Comparison of ENCODE assay signal across 27 cellular contexts in genomic region chr22:47888807-47889206, GRCh38.
"Had no signal": no experiment of that assay in that cellular context is flagged by ENCODE, and none has a peak within 500 bp of the region (broad histone marks: within the 10 kb centered on the region; RNA-seq: fewer than 3 reads in every experiment).

No MANE protein-coding gene starts in this region.

- H3K27me3 ChIP-seq: brain microvascular endothelial cell, dorsolateral prefrontal cortex had no signal

- H3K9me3 Mint-ChIP-seq: activated CD4-positive, alpha-beta memory T cell treated with anti-CD3 and anti-CD28 coated beads for 36 hours; activated CD4-positive, alpha-beta T cell treated with anti-CD3 and anti-CD28 coated beads, Interleukin-2, amount 10 ng/mL, durations not matched to agents 24 days and 14 days; activated T-helper 1 cell treated with anti-CD3 and anti-CD28 coated beads, Interleukin-12 subunit alpha, Interleukin-12 subunit beta, Interleukin-2, Interleukin-4 antibody, amounts not matched to agents 30 ng/mL and 10 ng/mL and 1 ng/mL, durations not matched to agents 14 hours and 24 hours and 36 hours; central memory CD8-positive, alpha-beta T cell; dendritic cell treated with granulocyte-macrophage colony-stimulating factor and Interleukin-4, amounts not matched to agents 40 ng/mL and 50 ng/mL, for 4 days had no signal

- DNase-seq: activated CD4-positive, alpha-beta memory T cell treated with anti-CD3 and anti-CD28 coated beads for 36 hours; activated CD4-positive, alpha-beta T cell treated with anti-CD3 and anti-CD28 coated beads for 36 hours; activated CD4-positive, alpha-beta T cell treated with anti-CD3 and anti-CD28 coated beads, Interleukin-2, amount 10 ng/mL, durations not matched to agents 24 days and 14 days; activated CD4-positive, CD25-positive, alpha-beta regulatory T cell; activated CD4-positive, CD25-positive, alpha-beta regulatory T cell treated with anti-CD3 and anti-CD28 coated beads, Interleukin-2, amount 50 U/mL, for 72 hours; activated CD8-positive, alpha-beta memory T cell treated with anti-CD3 and anti-CD28 coated beads, Interleukin-2, amount 10 ng/mL, durations not matched to agents 7 days and 5 days; activated CD8-positive, alpha-beta memory T cell treated with anti-CD3 and anti-CD28 coated beads, Interleukin-2, amount 50 U/mL, for 4 hours; activated CD8-positive, alpha-beta T cell treated with anti-CD3 and anti-CD28 coated beads, Interleukin-2, amount 10 ng/mL, durations not matched to agents 7 days and 5 days; activated gamma-delta T cell; activated naive CD4-positive, alpha-beta T cell; activated T-cell treated with anti-CD3 and anti-CD28 coated beads, Interleukin-2, amount 50 U/mL, for 1 hour; activated T-cell treated with anti-CD3 and anti-CD28 coated beads, Interleukin-2, amount 50 U/mL, for 48 hours; amniotic stem cell; anterior cingulate cortex; brain microvascular endothelial cell; dorsolateral prefrontal cortex; effector memory CD4-positive, alpha-beta T cell; endodermal cell; foreskin fibroblast; heart right ventricle; T-helper 2 cell had no signal

- H3K4me3 Mint-ChIP-seq: activated CD4-positive, alpha-beta memory T cell treated with anti-CD3 and anti-CD28 coated beads for 36 hours; activated CD4-positive, alpha-beta T cell treated with anti-CD3 and anti-CD28 coated beads for 36 hours; activated CD4-positive, alpha-beta T cell treated with anti-CD3 and anti-CD28 coated beads, Interleukin-2, amount 10 ng/mL, durations not matched to agents 24 days and 14 days; activated CD8-positive, alpha-beta memory T cell treated with anti-CD3 and anti-CD28 coated beads, Interleukin-2, amount 10 ng/mL, durations not matched to agents 7 days and 5 days; activated CD8-positive, alpha-beta T cell treated with anti-CD3 and anti-CD28 coated beads, Interleukin-2, amount 10 ng/mL, durations not matched to agents 7 days and 5 days; activated naive CD8-positive, alpha-beta T cell; activated T-helper 1 cell treated with anti-CD3 and anti-CD28 coated beads, Interleukin-12 subunit alpha, Interleukin-12 subunit beta, Interleukin-2, Interleukin-4 antibody, amounts not matched to agents 30 ng/mL and 10 ng/mL and 1 ng/mL, durations not matched to agents 14 hours and 24 hours and 36 hours; central memory CD8-positive, alpha-beta T cell; dendritic cell treated with granulocyte-macrophage colony-stimulating factor and Interleukin-4, amounts not matched to agents 40 ng/mL and 50 ng/mL, for 4 days; endodermal cell had no signal

- H3K27ac ChIP-seq: brain microvascular endothelial cell, coronary artery, dorsolateral prefrontal cortex, heart right ventricle had no signal

- H3K27me3 Mint-ChIP-seq: activated CD4-positive, alpha-beta T cell treated with anti-CD3 and anti-CD28 coated beads for 36 hours; activated CD4-positive, alpha-beta T cell treated with anti-CD3 and anti-CD28 coated beads, Interleukin-2, amount 10 ng/mL, durations not matched to agents 24 days and 14 days; activated CD8-positive, alpha-beta memory T cell treated with anti-CD3 and anti-CD28 coated beads, Interleukin-2, amount 10 ng/mL, durations not matched to agents 7 days and 5 days; activated naive CD8-positive, alpha-beta T cell; dendritic cell treated with granulocyte-macrophage colony-stimulating factor and Interleukin-4, amounts not matched to agents 40 ng/mL and 50 ng/mL, for 4 days had no signal

- H3K4me1 ChIP-seq: heart right ventricle had no signal

- H3K36me3 ChIP-seq: brain microvascular endothelial cell, heart right ventricle had no signal

- H3K4me3 ChIP-seq: coronary artery, dorsolateral prefrontal cortex, heart right ventricle had no signal

- H3K36me3 Mint-ChIP-seq: activated CD4-positive, alpha-beta memory T cell treated with anti-CD3 and anti-CD28 coated beads for 36 hours; activated CD8-positive, alpha-beta memory T cell treated with anti-CD3 and anti-CD28 coated beads, Interleukin-2, amount 10 ng/mL, durations not matched to agents 7 days and 5 days; activated naive CD8-positive, alpha-beta T cell had no signal

- H3K27ac Mint-ChIP-seq: activated CD4-positive, alpha-beta memory T cell treated with anti-CD3 and anti-CD28 coated beads for 36 hours; activated CD4-positive, alpha-beta T cell treated with anti-CD3 and anti-CD28 coated beads for 36 hours; activated CD4-positive, alpha-beta T cell treated with anti-CD3 and anti-CD28 coated beads, Interleukin-2, amount 10 ng/mL, durations not matched to agents 24 days and 14 days; activated CD8-positive, alpha-beta memory T cell treated with anti-CD3 and anti-CD28 coated beads, Interleukin-2, amount 10 ng/mL, durations not matched to agents 7 days and 5 days; activated CD8-positive, alpha-beta T cell treated with anti-CD3 and anti-CD28 coated beads, Interleukin-2, amount 10 ng/mL, durations not matched to agents 7 days and 5 days; activated naive CD8-positive, alpha-beta T cell; activated T-helper 1 cell treated with anti-CD3 and anti-CD28 coated beads, Interleukin-12 subunit alpha, Interleukin-12 subunit beta, Interleukin-2, Interleukin-4 antibody, amounts not matched to agents 30 ng/mL and 10 ng/mL and 1 ng/mL, durations not matched to agents 14 hours and 24 hours and 36 hours; dendritic cell treated with granulocyte-macrophage colony-stimulating factor and Interleukin-4, amounts not matched to agents 40 ng/mL and 50 ng/mL, for 4 days; endodermal cell had no signal

- ATAC-seq: activated CD4-positive, alpha-beta T cell treated with anti-CD3 and anti-CD28 coated beads for 36 hours; activated CD8-positive, alpha-beta memory T cell treated with anti-CD3 and anti-CD28 coated beads, Interleukin-2, amount 10 ng/mL, durations not matched to agents 7 days and 5 days; activated CD8-positive, alpha-beta T cell treated with anti-CD3 and anti-CD28 coated beads, Interleukin-2, amount 10 ng/mL, durations not matched to agents 7 days and 5 days; esophagus mucosa; heart right ventricle had no signal

- H3K4me1 Mint-ChIP-seq: activated CD4-positive, alpha-beta T cell treated with anti-CD3 and anti-CD28 coated beads for 36 hours; activated CD4-positive, alpha-beta T cell treated with anti-CD3 and anti-CD28 coated beads, Interleukin-2, amount 10 ng/mL, durations not matched to agents 24 days and 14 days; activated CD8-positive, alpha-beta memory T cell treated with anti-CD3 and anti-CD28 coated beads, Interleukin-2, amount 10 ng/mL, durations not matched to agents 7 days and 5 days; central memory CD8-positive, alpha-beta T cell; endodermal cell had no signal
